In the genomic region with DNA sequence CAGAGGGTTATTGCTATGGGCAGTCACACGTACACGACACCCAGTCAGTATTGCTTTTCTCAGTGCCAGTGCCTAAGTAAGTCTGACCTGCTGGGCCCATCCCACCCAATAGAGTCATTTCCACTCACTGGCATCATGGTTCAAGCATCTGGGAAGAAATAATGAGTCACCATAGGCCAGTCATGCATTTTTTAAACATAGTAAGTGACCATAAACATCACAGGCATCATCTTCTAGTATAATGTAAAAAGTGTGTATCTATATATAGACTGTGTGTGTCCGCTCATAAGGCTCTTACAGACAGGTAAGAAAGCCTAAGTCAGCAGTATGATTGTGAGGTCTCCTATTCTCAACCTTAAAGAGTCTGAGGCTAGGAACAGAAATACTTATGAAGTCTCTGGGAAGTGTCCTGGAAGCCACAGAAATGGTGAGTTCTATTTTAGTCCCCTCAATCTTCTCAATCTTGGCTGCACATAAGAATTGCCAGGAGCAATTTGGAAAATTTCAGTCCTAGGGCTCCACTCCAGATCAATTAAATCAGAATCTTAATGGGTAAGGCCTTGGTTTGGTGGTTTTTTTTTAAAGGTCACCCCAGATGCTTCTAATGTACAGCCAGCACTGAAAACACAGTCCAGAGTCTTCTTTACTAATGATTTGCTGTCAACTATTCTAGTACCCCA, we compare ENCODE assay signal across 12 cellular contexts.
DNase-seq lines count a peak whose midpoint lies in the region; ATAC-seq and TF ChIP-seq lines count a peak whose summit lies in the region.
"Had no signal": no experiment of that assay in that cellular context is flagged by ENCODE, and none has a peak within 500 bp of the region (broad histone marks: within the 10 kb centered on the region; RNA-seq: fewer than 3 reads in every experiment).

No MANE protein-coding gene starts in this region.

- H3K4me1 ChIP-seq in left ventricle myocardium inferior = peaks cover 66% of the 10 kb centered on the region
- H3K4me1 ChIP-seq in aorta (ENCODE audit: control insufficient read depth in 1 of 2, insufficient read depth in 2 of 2, low read length in 2 of 2) = peaks cover 0 to 3% of the 10 kb centered on the region in 2 donors
- H3K4me1 ChIP-seq in CD4-positive, alpha-beta memory T cell (ENCODE audit: insufficient read depth, low read length) = no peaks in the 10 kb centered on the region

- H3K36me3 ChIP-seq in left ventricle myocardium inferior (peaks cover 10% of the 10 kb centered on the region), aorta (ENCODE audit: control insufficient read depth in 1 of 2, insufficient read depth in 2 of 2, low read length in 1 of 2) (no peaks in the 10 kb centered on the region)
- no peaks in the 10 kb centered on the region for H3K36me3 ChIP-seq in CD4-positive, alpha-beta memory T cell (ENCODE audit: insufficient read depth, low read length)
- H3K36me3 ChIP-seq: esophagus squamous epithelium had no signal

- no peaks in the 10 kb centered on the region for H3K9me3 Mint-ChIP-seq in brain
- no peaks in the 10 kb centered on the region for H3K9me3 Mint-ChIP-seq in activated naive CD4-positive, alpha-beta T cell treated with anti-CD3 and anti-CD28 coated beads, Interleukin-2, amount 10 ng/mL, durations not matched to agents 7 days and 5 days
- H3K9me3 Mint-ChIP-seq in CD4-positive, alpha-beta memory T cell = no peaks in the 10 kb centered on the region
- H3K9me3 Mint-ChIP-seq: activated T-helper 2 cell treated with anti-CD3 and anti-CD28 coated beads, Interferon-gamma antibody, Interleukin-2, Interleukin-4, amounts not matched to agents 10 μg/mL and 5 μg/mL and 100 μg/mL, durations not matched to agents 14 hours and 24 hours and 36 hours had no signal

- no peak overlapping the region for H3K4me3 ChIP-seq in left ventricle myocardium inferior
- H3K4me3 ChIP-seq in aorta (ENCODE audit: low read length in 2 of 2) = no peak overlapping the region
- no peak overlapping the region for H3K4me3 ChIP-seq in CD4-positive, alpha-beta memory T cell (ENCODE audit: low read length in 2 of 2)
- H3K4me3 ChIP-seq: esophagus squamous epithelium had no signal

- H3K27ac Mint-ChIP-seq in brain = peak overlapping the region in 3 of 5 experiments; percentile 4 to 74 (median 13)
- H3K27ac Mint-ChIP-seq in activated naive CD4-positive, alpha-beta T cell treated with anti-CD3 and anti-CD28 coated beads, Interleukin-2, amount 10 ng/mL, durations not matched to agents 7 days and 5 days = no peak overlapping the region
- H3K27ac Mint-ChIP-seq in CD4-positive, alpha-beta memory T cell = no peak overlapping the region
- H3K27ac Mint-ChIP-seq: activated T-helper 2 cell treated with anti-CD3 and anti-CD28 coated beads, Interferon-gamma antibody, Interleukin-2, Interleukin-4, amounts not matched to agents 10 μg/mL and 5 μg/mL and 100 μg/mL, durations not matched to agents 14 hours and 24 hours and 36 hours had no signal

- CTCF ChIA-PET in activated naive CD4-positive, alpha-beta T cell treated with anti-CD3 and anti-CD28 coated beads, Interleukin-2, amount 10 ng/mL, durations not matched to agents 7 days and 5 days (lab: Charles Lee) = no interaction called here
- CTCF ChIA-PET in CD4-positive, alpha-beta memory T cell (lab: Charles Lee; ENCODE audit: partially characterized antibody) = no interaction called here

- no peak overlapping the region for H3K4me3 Mint-ChIP-seq in brain
- no peak overlapping the region for H3K4me3 Mint-ChIP-seq in activated naive CD4-positive, alpha-beta T cell treated with anti-CD3 and anti-CD28 coated beads, Interleukin-2, amount 10 ng/mL, durations not matched to agents 7 days and 5 days
- no peak overlapping the region for H3K4me3 Mint-ChIP-seq in CD4-positive, alpha-beta memory T cell

- TF ChIP-seq CTCF in left ventricle myocardium inferior (IDR thresholded peaks at IDR 0.05; ENCODE audit: borderline replicate concordance) = no peak
- no peak for TF ChIP-seq CTCF in brain (conservative IDR thresholded peaks at IDR 0.05)

- H3K36me3 Mint-ChIP-seq in brain = no peaks in the 10 kb centered on the region
- no peaks in the 10 kb centered on the region for H3K36me3 Mint-ChIP-seq in activated naive CD4-positive, alpha-beta T cell treated with anti-CD3 and anti-CD28 coated beads, Interleukin-2, amount 10 ng/mL, durations not matched to agents 7 days and 5 days
- H3K36me3 Mint-ChIP-seq in CD4-positive, alpha-beta memory T cell = no peaks in the 10 kb centered on the region

- peak overlapping the region; percentile 63 for H3K27ac ChIP-seq in left ventricle myocardium inferior (replicated peaks)
- peak overlapping the region; percentile 49 to 90 for H3K27ac ChIP-seq in aorta (ENCODE audit: low read depth in 1 of 2, low read length in 2 of 2)
- H3K27ac ChIP-seq in CD4-positive, alpha-beta memory T cell (ENCODE audit: low read depth, low read length) = no peak overlapping the region
- H3K27ac ChIP-seq: HL-60 had no signal

- H3K27me3 ChIP-seq in left ventricle myocardium inferior (ENCODE audit: low read depth) (no peaks in the 10 kb centered on the region), aorta (ENCODE audit: control insufficient read depth in 1 of 2, insufficient read depth in 2 of 2, low read length in 1 of 2) (no peaks in the 10 kb centered on the region)
- H3K27me3 ChIP-seq in CD4-positive, alpha-beta memory T cell (ENCODE audit: insufficient read depth, low read length) = no peaks in the 10 kb centered on the region
- H3K27me3 ChIP-seq: esophagus squamous epithelium had no signal

- no peaks in the 10 kb centered on the region for H3K27me3 Mint-ChIP-seq in brain
- peaks cover 4% of the 10 kb centered on the region for H3K27me3 Mint-ChIP-seq in activated naive CD4-positive, alpha-beta T cell treated with anti-CD3 and anti-CD28 coated beads, Interleukin-2, amount 10 ng/mL, durations not matched to agents 7 days and 5 days
- H3K27me3 Mint-ChIP-seq in CD4-positive, alpha-beta memory T cell = peaks cover 0 to 4% of the 10 kb centered on the region in 2 donors

- POLR2A ChIA-PET in CD4-positive, alpha-beta memory T cell (lab: Charles Lee; ENCODE audit: partially characterized antibody) = no interaction called here

- 34 to 50% methylated on average over 3 of the region's 3 CpGs for WGBS in aorta, 2 donors

- ATAC-seq in Right ventricle myocardium inferior = no peak
- peak; percentile 57 for ATAC-seq in aorta (ENCODE audit: low FRiP score)

- H3K4me1 Mint-ChIP-seq in brain = peaks cover 41% of the 10 kb centered on the region
- no peaks in the 10 kb centered on the region for H3K4me1 Mint-ChIP-seq in activated naive CD4-positive, alpha-beta T cell treated with anti-CD3 and anti-CD28 coated beads, Interleukin-2, amount 10 ng/mL, durations not matched to agents 7 days and 5 days
- H3K4me1 Mint-ChIP-seq in CD4-positive, alpha-beta memory T cell = no peaks in the 10 kb centered on the region

- no peak for DNase-seq in left ventricle myocardium inferior
- no peak for DNase-seq in Right ventricle myocardium inferior (ENCODE audit: missing footprints)
- peak; percentile 74 for DNase-seq in kidney glomerular epithelial cell (lab: John Stamatoyannopoulos, UW)
- DNase-seq in aorta = peak in 1 of 2 donors; percentile 71
- DNase-seq in NCI-H524 (lab: John Stamatoyannopoulos, UW) = no peak
- no peak for DNase-seq in activated naive CD4-positive, alpha-beta T cell treated with anti-CD3 and anti-CD28 coated beads, Interleukin-2, amount 10 ng/mL, durations not matched to agents 7 days and 5 days
- DNase-seq in CD4-positive, alpha-beta memory T cell = no peak
- DNase-seq: esophagus squamous epithelium, NCI-H446 treated with DMSO at 0.1 percent for 48 hours had no signal

- intact Hi-C loops in left ventricle myocardium inferior (cut with micrococcal nuclease) (no loop called here), Right ventricle myocardium inferior (cut with DNase I) (no loop called here), aorta (cut with DNase I) (loop anchor here in 1 of 2 donors (2.0 kb wide), 3 partner anchors 39 to 69 kb away; no protein-coding TSS in a partner anchor)
- intact Hi-C loops in CD4-positive, alpha-beta memory T cell (cut with micrococcal nuclease) = no loop called here

- H3K9me3 ChIP-seq in left ventricle myocardium inferior (replicated peaks) (no peaks in the 10 kb centered on the region), aorta (ENCODE audit: control insufficient read depth, low read length) (no peaks in the 10 kb centered on the region)
- H3K9me3 ChIP-seq in CD4-positive, alpha-beta memory T cell (ENCODE audit: control insufficient read depth in 1 of 2, low read length in 2 of 2) = no peaks in the 10 kb centered on the region
- H3K9me3 ChIP-seq: esophagus squamous epithelium had no signal

Comparison
In these comparisons a context has a peak if more than half of its experiments do, and no peak if none do; other contexts are left out.
1. H3K27ac Mint-ChIP-seq: peak in brain (3 of 5); none in activated naive CD4-positive, alpha-beta T cell treated with anti-CD3 and anti-CD28 coated beads, Interleukin-2, amount 10 ng/mL, durations not matched to agents 7 days and 5 days (single experiment) and CD4-positive, alpha-beta memory T cell (0 of 7).